ENCODE assay signal across 1 cellular context in the genomic region with DNA sequence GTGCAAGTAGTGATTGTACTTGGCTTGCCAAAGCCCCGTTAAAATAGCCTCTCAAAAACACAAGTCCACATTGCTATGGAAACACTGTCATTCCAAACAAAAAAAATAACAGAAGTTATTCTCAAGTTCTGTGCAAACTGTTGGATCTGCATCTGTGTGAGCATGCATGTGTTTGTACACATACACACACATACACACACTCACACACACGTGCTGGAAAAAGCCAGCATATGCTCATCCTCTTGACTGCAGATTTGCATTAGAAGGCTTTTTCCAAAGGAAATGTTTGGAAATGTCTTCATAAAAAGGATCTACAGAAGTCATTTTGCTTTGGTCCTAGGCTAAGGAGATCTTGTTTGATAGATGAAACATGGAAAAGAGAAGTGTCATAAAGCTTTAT.
TF ChIP-seq lines count a peak whose summit lies in the region.

No MANE protein-coding gene starts in this region.

TF ChIP-seq in HepG2, 621 proteins besides CTCF, POLR2A, EP300 and RAD21 (continued from another document):
- TF ChIP-seq, protein P1, sequence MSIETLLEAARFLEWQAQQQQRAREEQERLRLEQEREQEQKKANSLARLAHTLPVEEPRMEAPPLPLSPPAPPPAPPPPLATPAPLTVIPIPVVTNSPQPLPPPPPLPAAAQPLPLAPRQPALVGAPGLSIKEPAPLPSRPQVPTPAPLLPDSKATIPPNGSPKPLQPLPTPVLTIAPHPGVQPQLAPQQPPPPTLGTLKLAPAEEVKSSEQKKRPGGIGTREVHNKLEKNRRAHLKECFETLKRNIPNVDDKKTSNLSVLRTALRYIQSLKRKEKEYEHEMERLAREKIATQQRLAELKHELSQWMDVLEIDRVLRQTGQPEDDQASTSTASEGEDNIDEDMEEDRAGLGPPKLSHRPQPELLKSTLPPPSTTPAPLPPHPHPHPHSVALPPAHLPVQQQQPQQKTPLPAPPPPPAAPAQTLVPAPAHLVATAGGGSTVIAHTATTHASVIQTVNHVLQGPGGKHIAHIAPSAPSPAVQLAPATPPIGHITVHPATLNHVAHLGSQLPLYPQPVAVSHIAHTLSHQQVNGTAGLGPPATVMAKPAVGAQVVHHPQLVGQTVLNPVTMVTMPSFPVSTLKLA (IDR thresholded peaks at IDR 0.05): peak; percentile 91
